Comparison of ENCODE assay signal across 23 cellular contexts in the genomic region with DNA sequence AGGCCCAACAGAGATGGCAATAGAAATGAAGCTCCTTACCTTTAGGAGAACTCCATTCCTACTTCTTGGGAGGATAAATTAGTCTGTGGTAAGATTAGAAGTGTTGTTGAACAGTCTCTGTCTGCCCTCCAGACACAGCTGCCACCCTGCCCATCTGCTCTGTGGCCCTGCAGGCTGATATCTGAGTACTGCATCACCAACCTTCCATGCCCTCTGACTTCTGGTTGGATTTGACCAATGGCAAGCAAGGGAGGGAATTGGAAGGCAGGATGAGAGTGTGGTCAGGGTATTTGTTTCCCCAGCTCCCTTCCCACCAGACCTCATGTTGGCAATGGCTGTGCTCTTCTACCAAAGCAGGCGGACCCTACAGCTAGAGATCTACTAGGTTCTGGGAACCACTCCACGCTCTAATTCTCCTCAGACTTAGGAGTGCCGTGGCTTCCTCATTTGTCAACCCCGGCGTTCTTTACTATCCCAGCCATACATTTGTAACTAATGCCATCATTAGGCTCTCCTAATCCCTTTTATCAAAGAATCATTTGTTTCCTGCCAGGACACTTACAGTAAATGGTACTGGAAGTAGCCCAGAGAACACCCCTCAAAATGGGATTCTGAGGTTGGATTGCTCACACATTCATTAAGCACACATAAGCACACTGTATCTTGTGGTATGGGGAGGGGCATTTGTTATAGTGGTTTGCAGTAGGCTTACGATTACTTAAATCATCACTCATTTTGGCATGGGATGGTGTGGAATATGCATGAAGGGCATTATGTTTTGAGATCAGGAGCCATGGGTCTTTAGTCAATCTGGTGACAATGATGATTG. TPM values are rescaled to one million over a fixed set of nuclear protein-coding genes. Genes with fewer than 3 reads are reported as not detected.
DNase-seq lines count a peak whose midpoint lies in the region; ATAC-seq and TF ChIP-seq lines count a peak whose summit lies in the region.
"Had no signal": no experiment of that assay in that cellular context is flagged by ENCODE, and none has a peak within 500 bp of the region (broad histone marks: within the 10 kb centered on the region; RNA-seq: fewer than 3 reads in every experiment).

No MANE protein-coding gene starts in this region.

- no peak overlapping the region for H4K91ac ChIP-seq in IMR-90 (ENCODE audit: insufficient read depth, low read depth, low read length)

- no peak overlapping the region for H3K23ac ChIP-seq in IMR-90 (ENCODE audit: low read depth, low read length)

- POLR2A ChIA-PET in IMR-90 (lab: Charles Lee; ENCODE audit: unreplicated experiment), result no interaction called here

- CTCF ChIA-PET in IMR-90 (lab: Yijun Ruan, JAX) (no interaction called here), Calu3 (lab: Charles Lee) (no interaction called here)
- CTCF ChIA-PET in activated naive CD4-positive, alpha-beta T cell treated with anti-CD3 and anti-CD28 coated beads for 36 hours (lab: Charles Lee), result no interaction called here

- H3K36me3 ChIP-seq in IMR-90 (ENCODE audit: control insufficient read depth, insufficient read depth, low read length) (no peaks in the 10 kb centered on the region), suprapubic skin (no peaks in the 10 kb centered on the region)
- H3K36me3 ChIP-seq: uterus had no signal

- H3K9me1 ChIP-seq in IMR-90 (ENCODE audit: insufficient read depth, low read length), result peaks cover 7% of the 10 kb centered on the region

- H3K9ac ChIP-seq in IMR-90 (ENCODE audit: low read depth, low read length), result no peak overlapping the region

- ATAC-seq in IMR-90 (ENCODE audit: low read depth) (no peak), HG03460 (IDR thresholded peaks at IDR 0.05; ENCODE audit: unreplicated experiment) (no peak)
- ATAC-seq: K562, left colon, psoas muscle had no signal

- H3K36me3 Mint-ChIP-seq in activated T-helper 1 cell treated with anti-CD3 and anti-CD28 coated beads, Interleukin-12 subunit alpha, Interleukin-12 subunit beta, Interleukin-2, Interleukin-4 antibody, amounts not matched to agents 30 ng/mL and 10 ng/mL and 1 ng/mL, durations not matched to agents 14 hours and 24 hours and 36 hours (ENCODE audit: low read depth), result peaks cover 3% of the 10 kb centered on the region
- peaks cover 2% of the 10 kb centered on the region for H3K36me3 Mint-ChIP-seq in activated naive CD4-positive, alpha-beta T cell treated with anti-CD3 and anti-CD28 coated beads for 36 hours (ENCODE audit: low read depth)
- H3K36me3 Mint-ChIP-seq in Calu3 (ENCODE audit: insufficient read depth, unreplicated experiment), result no peaks in the 10 kb centered on the region
- H3K36me3 Mint-ChIP-seq: activated CD4-positive, alpha-beta memory T cell treated with anti-CD3 and anti-CD28 coated beads for 36 hours; brain; naive B cell had no signal

- TF ChIP-seq POLR2A in IMR-90 (IDR thresholded peaks at IDR 0.05; ENCODE audit: low read depth, low read length) (no peak), suprapubic skin (IDR thresholded peaks at IDR 0.05) (no peak)

- no peak overlapping the region for H2BK120ac ChIP-seq in IMR-90 (ENCODE audit: low read depth, low read length)

- peak overlapping the region; percentile 44; the same call in 1 of the 2 replicates for H2AK5ac ChIP-seq in IMR-90 (ENCODE audit: low read depth, low read length)

- H4K5ac ChIP-seq in IMR-90 (ENCODE audit: low read depth, low read length), result no peak overlapping the region

- no peak overlapping the region for H3K18ac ChIP-seq in IMR-90 (ENCODE audit: low read depth, low read length)

- peak overlapping the region; percentile 7 for H3K27ac Mint-ChIP-seq in activated T-helper 1 cell treated with anti-CD3 and anti-CD28 coated beads, Interleukin-12 subunit alpha, Interleukin-12 subunit beta, Interleukin-2, Interleukin-4 antibody, amounts not matched to agents 30 ng/mL and 10 ng/mL and 1 ng/mL, durations not matched to agents 14 hours and 24 hours and 36 hours
- H3K27ac Mint-ChIP-seq in activated naive CD4-positive, alpha-beta T cell treated with anti-CD3 and anti-CD28 coated beads for 36 hours, result no peak overlapping the region
- no peak overlapping the region for H3K27ac Mint-ChIP-seq in Calu3 (ENCODE audit: unreplicated experiment)
- H3K27ac Mint-ChIP-seq: activated CD4-positive, alpha-beta memory T cell treated with anti-CD3 and anti-CD28 coated beads for 36 hours; activated naive CD8-positive, alpha-beta T cell treated with anti-CD3 and anti-CD28 coated beads for 36 hours; activated T-helper 2 cell treated with anti-CD3 and anti-CD28 coated beads, Interferon-gamma antibody, Interleukin-2, Interleukin-4, amounts not matched to agents 10 μg/mL and 5 μg/mL and 100 μg/mL, durations not matched to agents 14 hours and 24 hours and 36 hours; brain; CD14-positive monocyte had no signal

- H3K4me1 ChIP-seq in IMR-90 (ENCODE audit: control insufficient read depth, insufficient read depth, low read length) (peaks cover 8% of the 10 kb centered on the region), suprapubic skin (peaks cover 40% of the 10 kb centered on the region)

- no peaks in the 10 kb centered on the region for H4K20me1 ChIP-seq in IMR-90 (ENCODE audit: insufficient read depth, low read length)

- no peak overlapping the region for H3K4me2 ChIP-seq in IMR-90 (ENCODE audit: low read depth, low read length)

- no peak overlapping the region for H2AFZ ChIP-seq in IMR-90 (replicated peaks; ENCODE audit: low read length, poor library complexity)

- no peak overlapping the region for H2BK15ac ChIP-seq in IMR-90 (ENCODE audit: low read depth, low read length)

- H3K27ac ChIP-seq in IMR-90 (ENCODE audit: insufficient read depth, low read length), result no peak overlapping the region
- no peak overlapping the region for H3K27ac ChIP-seq in suprapubic skin
- H3K27ac ChIP-seq: psoas muscle had no signal

- TF ChIP-seq EP300 in suprapubic skin (IDR thresholded peaks at IDR 0.05), result no peak

- TF ChIP-seq RAD21 in IMR-90 (IDR thresholded peaks at IDR 0.05; ENCODE audit: low read length), result no peak

- H3K4me3 ChIP-seq in IMR-90 (ENCODE audit: insufficient read depth, low read depth, low read length) (no peak overlapping the region), suprapubic skin (no peak overlapping the region)
- H3K4me3 ChIP-seq: K562, psoas muscle, uterus had no signal

- H3K4ac ChIP-seq in IMR-90 (ENCODE audit: low read depth, low read length), result no peak overlapping the region

- H3K27me3 ChIP-seq in IMR-90 (ENCODE audit: control insufficient read depth, insufficient read depth, low read length) (no peaks in the 10 kb centered on the region), suprapubic skin (no peaks in the 10 kb centered on the region)
- H3K27me3 ChIP-seq: uterus had no signal

- no peak overlapping the region for H3K56ac ChIP-seq in IMR-90 (ENCODE audit: extremely low read depth, insufficient read depth, low read length)

- H2AK9ac ChIP-seq in IMR-90 (replicated peaks; ENCODE audit: low read depth, low read length, poor library complexity), result no peak overlapping the region

- no peak overlapping the region for H2BK20ac ChIP-seq in IMR-90 (ENCODE audit: low read depth, low read length)

- intact Hi-C loops in IMR-90 (cut with micrococcal nuclease) (no loop called here), Calu3 (cut with micrococcal nuclease; ENCODE audit: unreplicated experiment) (no loop called here)
- intact Hi-C loops in activated T-helper 1 cell treated with anti-CD3 and anti-CD28 coated beads, Interleukin-12 subunit alpha, Interleukin-12 subunit beta, Interleukin-2, Interleukin-4 antibody, amounts not matched to agents 30 ng/mL and 10 ng/mL and 1 ng/mL, durations not matched to agents 14 hours and 24 hours and 36 hours (cut with micrococcal nuclease), result no loop called here
- intact Hi-C loops in activated naive CD4-positive, alpha-beta T cell treated with anti-CD3 and anti-CD28 coated beads for 36 hours (cut with micrococcal nuclease), result loop anchor here (2.0 kb wide), 1 partner anchor 15 kb away; no protein-coding TSS in a partner anchor

- H3K14ac ChIP-seq in IMR-90 (replicated peaks; ENCODE audit: low read depth, low read length), result 0 out of 2 replicates have a peak overlapping the region, but pooled peaks have one; percentile 16

- no TSS peak for BruUV-seq in IMR-90 (replicated peaks; lab: Mats Ljungman, UMichigan)
- no TSS peak for BruUV-seq in Calu3 (replicated peaks; lab: Mats Ljungman, UMichigan)

- DNase-seq in A172 (ENCODE audit: low spot score) (peak; percentile 74), IMR-90 (peak; percentile 27), glomerular visceral epithelial cell (ENCODE audit: extremely low spot score) (peak; percentile 35), suprapubic skin (ENCODE audit: low spot score in 2 of 2) (no peak), Calu3 (no peak)
- no peak for DNase-seq in activated T-helper 1 cell treated with anti-CD3 and anti-CD28 coated beads, Interleukin-12 subunit alpha, Interleukin-12 subunit beta, Interleukin-2, Interleukin-4 antibody, amounts not matched to agents 30 ng/mL and 10 ng/mL and 1 ng/mL, durations not matched to agents 14 hours and 24 hours and 36 hours (ENCODE audit: low spot score)
- no peak for DNase-seq in activated naive CD4-positive, alpha-beta T cell treated with anti-CD3 and anti-CD28 coated beads for 36 hours
- DNase-seq: activated CD4-positive, alpha-beta memory T cell treated with anti-CD3 and anti-CD28 coated beads for 36 hours; activated CD8-positive, alpha-beta memory T cell treated with anti-CD3 and anti-CD28 coated beads, Interleukin-2, amount 50 U/mL, for 48 hours; activated naive CD8-positive, alpha-beta T cell treated with anti-CD3 and anti-CD28 coated beads for 36 hours; left colon; mesendoderm; naive B cell; NCI-H1694; psoas muscle; Right ventricle myocardium superior; SW 1271; uterus had no signal

- H4K8ac ChIP-seq in IMR-90 (ENCODE audit: low read depth in 2 of 2, low read length in 2 of 2), result no peak overlapping the region

- no peak overlapping the region for H3K4me3 Mint-ChIP-seq in activated T-helper 1 cell treated with anti-CD3 and anti-CD28 coated beads, Interleukin-12 subunit alpha, Interleukin-12 subunit beta, Interleukin-2, Interleukin-4 antibody, amounts not matched to agents 30 ng/mL and 10 ng/mL and 1 ng/mL, durations not matched to agents 14 hours and 24 hours and 36 hours
- H3K4me3 Mint-ChIP-seq in activated naive CD4-positive, alpha-beta T cell treated with anti-CD3 and anti-CD28 coated beads for 36 hours, result no peak overlapping the region
- no peak overlapping the region for H3K4me3 Mint-ChIP-seq in Calu3 (ENCODE audit: low read depth, unreplicated experiment)
- H3K4me3 Mint-ChIP-seq: activated CD4-positive, alpha-beta memory T cell treated with anti-CD3 and anti-CD28 coated beads for 36 hours; activated naive CD8-positive, alpha-beta T cell treated with anti-CD3 and anti-CD28 coated beads for 36 hours; brain; CD14-positive monocyte; naive B cell had no signal

- TF ChIP-seq CTCF in IMR-90 (conservative IDR thresholded peaks at IDR 0.05; ENCODE audit: low read depth, low read length) (no peak), suprapubic skin (IDR thresholded peaks at IDR 0.05) (no peak), Calu3 (IDR thresholded peaks at IDR 0.05; ENCODE audit: unreplicated experiment) (no peak)

- in situ Hi-C loops in IMR-90 (cut with MboI; ENCODE audit: low sequenced_read_pairs), result no loop called here

- 94% methylated on average over 2 of the region's 6 CpGs; no CpG with 5 or more reads in 1 of the 2 experiments for WGBS in IMR-90 (ENCODE audit: extremely low coverage in 2 of 2, insufficient read length in 1 of 2), 2 experiments
- WGBS in suprapubic skin, result 90% methylated on average over 6 of the region's 6 CpGs

- H3K79me1 ChIP-seq in IMR-90 (ENCODE audit: low read depth in 1 of 2, low read length in 2 of 2), result peaks cover 0 to 5% of the 10 kb centered on the region in 2 experiments; a peak in 2 of 4 replicates

- dilution Hi-C loops in IMR-90 (cut with HindIII; ENCODE audit: low sequenced_read_pairs, unreplicated experiment), result no loop called here

- no peaks in the 10 kb centered on the region for H3K9me3 Mint-ChIP-seq in activated T-helper 1 cell treated with anti-CD3 and anti-CD28 coated beads, Interleukin-12 subunit alpha, Interleukin-12 subunit beta, Interleukin-2, Interleukin-4 antibody, amounts not matched to agents 30 ng/mL and 10 ng/mL and 1 ng/mL, durations not matched to agents 14 hours and 24 hours and 36 hours
- H3K9me3 Mint-ChIP-seq in activated naive CD4-positive, alpha-beta T cell treated with anti-CD3 and anti-CD28 coated beads for 36 hours, result peaks cover 2% of the 10 kb centered on the region
- peaks cover 2% of the 10 kb centered on the region for H3K9me3 Mint-ChIP-seq in Calu3 (ENCODE audit: low read depth, unreplicated experiment)
- H3K9me3 Mint-ChIP-seq: activated CD4-positive, alpha-beta memory T cell treated with anti-CD3 and anti-CD28 coated beads for 36 hours; activated T-helper 2 cell treated with anti-CD3 and anti-CD28 coated beads, Interferon-gamma antibody, Interleukin-2, Interleukin-4, amounts not matched to agents 10 μg/mL and 5 μg/mL and 100 μg/mL, durations not matched to agents 14 hours and 24 hours and 36 hours; brain; naive B cell had no signal

- H3K4me1 Mint-ChIP-seq in activated T-helper 1 cell treated with anti-CD3 and anti-CD28 coated beads, Interleukin-12 subunit alpha, Interleukin-12 subunit beta, Interleukin-2, Interleukin-4 antibody, amounts not matched to agents 30 ng/mL and 10 ng/mL and 1 ng/mL, durations not matched to agents 14 hours and 24 hours and 36 hours (ENCODE audit: low read depth), result peaks cover 27% of the 10 kb centered on the region
- H3K4me1 Mint-ChIP-seq in activated naive CD4-positive, alpha-beta T cell treated with anti-CD3 and anti-CD28 coated beads for 36 hours (ENCODE audit: low read depth), result peaks cover 32% of the 10 kb centered on the region
- H3K4me1 Mint-ChIP-seq in Calu3 (ENCODE audit: low read depth, unreplicated experiment), result no peaks in the 10 kb centered on the region

- no peak overlapping the region for H2BK5ac ChIP-seq in IMR-90 (ENCODE audit: low read depth, low read length, poor library complexity, severe bottlenecking)

- H3K9me3 ChIP-seq in IMR-90 (ENCODE audit: control insufficient read depth, insufficient read depth, low read length), result no peaks in the 10 kb centered on the region
- no peaks in the 10 kb centered on the region for H3K9me3 ChIP-seq in suprapubic skin
- H3K9me3 ChIP-seq: psoas muscle, uterus had no signal

- peaks cover 5% of the 10 kb centered on the region for H3K27me3 Mint-ChIP-seq in activated T-helper 1 cell treated with anti-CD3 and anti-CD28 coated beads, Interleukin-12 subunit alpha, Interleukin-12 subunit beta, Interleukin-2, Interleukin-4 antibody, amounts not matched to agents 30 ng/mL and 10 ng/mL and 1 ng/mL, durations not matched to agents 14 hours and 24 hours and 36 hours (ENCODE audit: insufficient read depth)
- H3K27me3 Mint-ChIP-seq in activated naive CD4-positive, alpha-beta T cell treated with anti-CD3 and anti-CD28 coated beads for 36 hours (ENCODE audit: low read depth), result no peaks in the 10 kb centered on the region
- H3K27me3 Mint-ChIP-seq in Calu3 (ENCODE audit: unreplicated experiment), result no peaks in the 10 kb centered on the region
- H3K27me3 Mint-ChIP-seq: activated CD4-positive, alpha-beta memory T cell treated with anti-CD3 and anti-CD28 coated beads for 36 hours; activated naive CD8-positive, alpha-beta T cell treated with anti-CD3 and anti-CD28 coated beads for 36 hours; naive B cell had no signal

RNA-seq across cellular contexts. Expression of a gene that starts 35.4 kb away (rescaled TPM):
- 179 and 324 TPM in 2 replicates for total RNA-seq in A172 (2014; rRNA removed; shearing (Covaris generic))
- 341 and 357 TPM in 2 replicates for total RNA-seq in IMR-90 (2012; rRNA removed)
- 947 and 1,094 TPM in 2 replicates for polyA plus RNA-seq in IMR-90 (2012; rRNA removed)
- 502 and 1,091 TPM in 2 replicates for polyA plus RNA-seq in IMR-90 (2012; cell fraction: cytosol; rRNA removed)
- polyA plus RNA-seq in IMR-90 (2012; cell fraction: nucleus; rRNA removed; ENCODE audit: low replicate concordance), result 461 and 652 TPM in 2 replicates
- 547 and 550 TPM in 2 replicates for total RNA-seq in activated T-helper 1 cell treated with anti-CD3 and anti-CD28 coated beads, Interleukin-12 subunit alpha, Interleukin-12 subunit beta, Interleukin-2, Interleukin-4 antibody, amounts not matched to agents 30 ng/mL and 10 ng/mL and 1 ng/mL, durations not matched to agents 14 hours and 24 hours and 36 hours
- total RNA-seq in activated naive CD4-positive, alpha-beta T cell treated with anti-CD3 and anti-CD28 coated beads for 36 hours, result 100 to 1,000 TPM; 389 to 405 TPM
- total RNA-seq in suprapubic skin, result 1,000 to 10,000 TPM; 1,361 to 2,207 (median 1,502) TPM
- total RNA-seq in Calu3 (2022), result 1,189 and 1,365 TPM in 2 replicates

Comparison
In these comparisons a context has a peak if more than half of its experiments do, and no peak if none do; other contexts are left out.
1. DNase-seq: peak in A172 (single experiment), IMR-90 (single experiment) and glomerular visceral epithelial cell (single experiment); none in activated T-helper 1 cell treated with anti-CD3 and anti-CD28 coated beads, Interleukin-12 subunit alpha, Interleukin-12 subunit beta, Interleukin-2, Interleukin-4 antibody, amounts not matched to agents 30 ng/mL and 10 ng/mL and 1 ng/mL, durations not matched to agents 14 hours and 24 hours and 36 hours (single experiment), activated naive CD4-positive, alpha-beta T cell treated with anti-CD3 and anti-CD28 coated beads for 36 hours (single experiment), suprapubic skin (0 of 2) and Calu3 (single experiment).